Comparison of ENCODE assay signal across 10 cellular contexts in the genomic region with DNA sequence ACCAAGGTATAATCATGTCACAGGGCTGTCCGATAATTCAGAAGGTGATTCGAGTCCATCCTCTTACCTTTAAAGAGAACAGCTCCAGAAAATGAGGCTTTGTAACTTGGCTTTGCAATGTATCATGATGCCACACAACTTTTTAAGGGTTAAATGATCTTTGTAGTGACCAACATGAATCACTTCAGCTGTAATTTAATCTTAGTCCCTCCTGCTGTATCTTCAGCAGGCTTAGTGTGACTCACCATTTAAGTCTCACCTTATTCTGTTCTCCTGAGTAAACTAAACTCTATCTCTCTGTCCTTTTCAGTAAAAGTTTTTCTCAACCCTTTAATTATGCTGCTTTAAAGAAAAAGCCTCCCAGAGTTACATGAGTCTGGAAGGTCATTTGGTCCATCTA. TPM values are rescaled to one million over a fixed set of nuclear protein-coding genes. Genes with fewer than 3 reads are reported as not detected.
DNase-seq lines count a peak whose midpoint lies in the region; ATAC-seq lines count a peak whose summit lies in the region.
"Had no signal": no experiment of that assay in that cellular context is flagged by ENCODE, and none has a peak within 500 bp of the region (broad histone marks: within the 10 kb centered on the region; RNA-seq: fewer than 3 reads in every experiment).

No MANE protein-coding gene starts in this region.

- intact Hi-C loops in naive thymus-derived CD4-positive, alpha-beta T cell (cut with micrococcal nuclease) = loop anchor here (1.0 kb wide), 2 partner anchors 22 to 29 kb away; no protein-coding TSS in a partner anchor

- no peaks in the 10 kb centered on the region for H3K9me3 Mint-ChIP-seq in activated naive CD8-positive, alpha-beta T cell treated with anti-CD3 and anti-CD28 coated beads, Interleukin-2, amount 50 U/mL, for 24 hours
- H3K9me3 Mint-ChIP-seq in naive thymus-derived CD4-positive, alpha-beta T cell = peaks cover 0 to 12% (median 0%) of the 10 kb centered on the region in 11 donors

- H3K27ac Mint-ChIP-seq in activated naive CD8-positive, alpha-beta T cell treated with anti-CD3 and anti-CD28 coated beads, Interleukin-2, amount 50 U/mL, for 24 hours = peak overlapping the region; percentile 84
- H3K27ac Mint-ChIP-seq in naive thymus-derived CD4-positive, alpha-beta T cell = peak overlapping the region; percentile 84 to 99 (median 96)

- H3K4me1 Mint-ChIP-seq in activated naive CD8-positive, alpha-beta T cell treated with anti-CD3 and anti-CD28 coated beads, Interleukin-2, amount 50 U/mL, for 24 hours = peaks cover 50% of the 10 kb centered on the region
- peaks cover 33 to 54% (median 49%) of the 10 kb centered on the region in 7 donors for H3K4me1 Mint-ChIP-seq in naive thymus-derived CD4-positive, alpha-beta T cell

- peaks cover 2% of the 10 kb centered on the region for H3K27me3 Mint-ChIP-seq in activated naive CD8-positive, alpha-beta T cell treated with anti-CD3 and anti-CD28 coated beads, Interleukin-2, amount 50 U/mL, for 24 hours
- H3K27me3 Mint-ChIP-seq in naive thymus-derived CD4-positive, alpha-beta T cell = peaks cover 0 to 18% (median 0%) of the 10 kb centered on the region in 5 donors

- H3K4me1 ChIP-seq in naive thymus-derived CD4-positive, alpha-beta T cell (ENCODE audit: control insufficient read depth in 2 of 2, insufficient read depth in 2 of 2, low read length in 2 of 2) = peaks cover 41 to 46% of the 10 kb centered on the region in 2 donors
- H3K4me1 ChIP-seq in effector memory CD4-positive, alpha-beta T cell (ENCODE audit: control insufficient read depth, insufficient read depth, low read length, poor library complexity, severe bottlenecking) = peaks cover 47% of the 10 kb centered on the region

- POLR2A ChIA-PET in naive thymus-derived CD4-positive, alpha-beta T cell (lab: Charles Lee) = interaction anchor here (0.7 to 12.7 kb wide), 10 partner anchors 10 to 1538 kb away, joined by 3 to 344 read pairs (median 4); no protein-coding TSS in a partner anchor

- ATAC-seq in activated naive CD8-positive, alpha-beta T cell treated with anti-CD3 and anti-CD28 coated beads, Interleukin-2, amount 50 U/mL, for 24 hours = peak; percentile 27
- no peak for ATAC-seq in naive thymus-derived CD4-positive, alpha-beta T cell
- no peak for ATAC-seq in HG03432 (IDR thresholded peaks at IDR 0.05; ENCODE audit: unreplicated experiment)

- peak overlapping the region; percentile 84 for H3K4me3 Mint-ChIP-seq in activated naive CD8-positive, alpha-beta T cell treated with anti-CD3 and anti-CD28 coated beads, Interleukin-2, amount 50 U/mL, for 24 hours
- H3K4me3 Mint-ChIP-seq in naive thymus-derived CD4-positive, alpha-beta T cell = peak overlapping the region in 8 of 10 donors; percentile 66 to 97 (median 94)

- no peaks in the 10 kb centered on the region for H3K27me3 ChIP-seq in naive thymus-derived CD4-positive, alpha-beta T cell (ENCODE audit: control insufficient read depth in 2 of 2, insufficient read depth in 2 of 2, low read length in 2 of 2)
- no peaks in the 10 kb centered on the region for H3K27me3 ChIP-seq in effector memory CD4-positive, alpha-beta T cell (replicated peaks; ENCODE audit: control insufficient read depth, insufficient read depth, low read length, poor library complexity, severe bottlenecking)
- H3K27me3 ChIP-seq: esophagus muscularis mucosa, upper lobe of right lung had no signal

- no peak overlapping the region for H3K4me3 ChIP-seq in naive thymus-derived CD4-positive, alpha-beta T cell (ENCODE audit: low read length)
- no peak overlapping the region for H3K4me3 ChIP-seq in effector memory CD4-positive, alpha-beta T cell (ENCODE audit: insufficient read depth, low read depth, low read length, poor library complexity, severe bottlenecking)

- CTCF ChIA-PET in naive thymus-derived CD4-positive, alpha-beta T cell (lab: Charles Lee) = interaction anchor here (5.7 kb wide), 1 partner anchor 28 kb away, joined by 38 read pairs; no protein-coding TSS in a partner anchor

- DNase-seq in DMS53 (lab: John Stamatoyannopoulos, UW) (peak; percentile 77), amniotic stem cell (lab: John Stamatoyannopoulos, UW) (no peak)
- DNase-seq in activated naive CD8-positive, alpha-beta T cell treated with anti-CD3 and anti-CD28 coated beads, Interleukin-2, amount 50 U/mL, for 24 hours = no peak
- DNase-seq in naive thymus-derived CD4-positive, alpha-beta T cell = no peak
- DNase-seq in effector memory CD4-positive, alpha-beta T cell = no peak
- DNase-seq: left colon, upper lobe of right lung had no signal

- H3K36me3 Mint-ChIP-seq in activated naive CD8-positive, alpha-beta T cell treated with anti-CD3 and anti-CD28 coated beads, Interleukin-2, amount 50 U/mL, for 24 hours (ENCODE audit: low read depth) = peaks cover 2% of the 10 kb centered on the region
- peaks cover 0 to 9% (median 0%) of the 10 kb centered on the region in 5 donors for H3K36me3 Mint-ChIP-seq in naive thymus-derived CD4-positive, alpha-beta T cell

- H3K9me3 ChIP-seq in KOPT-K1 (ENCODE audit: insufficient read depth, low read length, poor library complexity, severe bottlenecking) = peaks cover 9% of the 10 kb centered on the region
- H3K9me3 ChIP-seq in naive thymus-derived CD4-positive, alpha-beta T cell (ENCODE audit: control insufficient read depth in 2 of 3, low read length in 3 of 3) = no peaks in the 10 kb centered on the region
- H3K9me3 ChIP-seq in effector memory CD4-positive, alpha-beta T cell (ENCODE audit: control insufficient read depth, low read length) = no peaks in the 10 kb centered on the region
- H3K9me3 ChIP-seq: esophagus muscularis mucosa, upper lobe of right lung had no signal

- H3K27ac ChIP-seq in KOPT-K1 (ENCODE audit: low read depth, low read length, poor library complexity, severe bottlenecking) = peak overlapping the region; percentile 94
- peak overlapping the region; percentile 52 for H3K27ac ChIP-seq in naive thymus-derived CD4-positive, alpha-beta T cell (ENCODE audit: low read depth, low read length)
- H3K27ac ChIP-seq in effector memory CD4-positive, alpha-beta T cell (ENCODE audit: insufficient read depth, low read length, poor library complexity, severe bottlenecking) = no peak overlapping the region
- H3K27ac ChIP-seq: esophagus muscularis mucosa, upper lobe of right lung had no signal

- H3K36me3 ChIP-seq in KOPT-K1 (ENCODE audit: insufficient read depth, low read length) = no peaks in the 10 kb centered on the region
- H3K36me3 ChIP-seq in naive thymus-derived CD4-positive, alpha-beta T cell (ENCODE audit: control insufficient read depth in 2 of 3, insufficient read depth in 3 of 3, low read length in 3 of 3) = no peaks in the 10 kb centered on the region
- H3K36me3 ChIP-seq in effector memory CD4-positive, alpha-beta T cell (ENCODE audit: control insufficient read depth, insufficient read depth, low read length) = no peaks in the 10 kb centered on the region
- H3K36me3 ChIP-seq: esophagus muscularis mucosa, upper lobe of right lung had no signal

RNA-seq across cellular contexts. Expression of gene HIVEP3, which starts 1.9 kb away (rescaled TPM):
- total RNA-seq in naive thymus-derived CD4-positive, alpha-beta T cell = 10 to 100 TPM in 2 of 5 experiments, 1 to 10 TPM in 3; 6.6 to 19.1 (median 7.0) TPM
- polyA plus RNA-seq in naive thymus-derived CD4-positive, alpha-beta T cell = 1 to 10 TPM; 4.3 to 7.2 TPM
